8 cellular contexts compared by ENCODE assay signal in genomic region chr4:24912252-24913098, GRCh38. TPM values are rescaled to one million over a fixed set of nuclear protein-coding genes. Genes with fewer than 3 reads are reported as not detected.
DNase-seq lines count a peak whose midpoint lies in the region; ATAC-seq and TF ChIP-seq lines count a peak whose summit lies in the region.

TSS of gene CCDC149 (minus strand) at chr4:24913042. CDS start at chr4:24912864, 178 bp downstream.

- H3K4me1 ChIP-seq in body of pancreas = peaks cover 17% of the 10 kb centered on the region

- 2 to 7% methylated on average over 9 to 85 of the region's 88 CpGs for WGBS in body of pancreas, 2 donors

- peak within 1 kb of the TSS; percentile 97 to 99 (median 99) for H3K27ac ChIP-seq in body of pancreas

- no peaks in the 10 kb centered on the region for H3K9me3 ChIP-seq in body of pancreas

- peak; percentile 94 to 95 (median 94) for TF ChIP-seq POLR2A in body of pancreas (IDR thresholded peaks at IDR 0.05)

- peak within 1 kb of the TSS; percentile 19 to 30 for H3K4me3 ChIP-seq in body of pancreas

- DNase-seq in AG08395 (ENCODE audit: low spot score) (peak; percentile 79), GOT3 (lab: John Stamatoyannopoulos, UW) (peak; percentile 12), NCI-H524 (lab: John Stamatoyannopoulos, UW) (peak; percentile 88 to 94), body of pancreas (peak; percentile 93 to 95 (median 95)), hypothalamus (lab: John Stamatoyannopoulos, UW) (peak in 43 of 51 donors; percentile 4 to 78 (median 39)), posterior vena cava (ENCODE audit: low spot score) (peak; percentile 87), SKM-1 (lab: John Stamatoyannopoulos, UW; ENCODE audit: unreplicated experiment) (no peak)

- peak; percentile 95 for ATAC-seq in body of pancreas
- ATAC-seq in GM19467 (IDR thresholded peaks at IDR 0.05; ENCODE audit: unreplicated experiment) = no peak

- intact Hi-C loops in body of pancreas (cut with DNase I) = no loop called here
- intact Hi-C loops in posterior vena cava (cut with DNase I) = loop anchor here (10.0 kb wide), 3 partner anchors 52 to 108 kb away; no protein-coding TSS in a partner anchor

- peaks cover 0 to 7% of the 10 kb centered on the region in 2 donors for H3K36me3 ChIP-seq in body of pancreas (replicated peaks in 1 of 2; ENCODE audit: insufficient read depth in 1 of 2, low read depth in 2 of 2)

- no peaks in the 10 kb centered on the region for H3K27me3 ChIP-seq in body of pancreas

- TF ChIP-seq CTCF in body of pancreas (IDR thresholded peaks at IDR 0.05) = peak in 2 of 7 experiments; percentile 5 to 18

RNA-seq across cellular contexts. Expression of gene CCDC149, which starts in this region (rescaled TPM):
- total RNA-seq in body of pancreas (10 to 100 TPM in 1 of 2 donors, 1 to 10 TPM in 1; 9.6 to 15.0 TPM), posterior vena cava (10 to 100 TPM; 30.9 to 36.4 TPM)
